8 cellular contexts compared by ENCODE assay signal in genomic region chr13:29496241-29496712, GRCh38.
DNase-seq lines count a peak whose midpoint lies in the region; ATAC-seq, FAIRE-seq and TF ChIP-seq lines count a peak whose summit lies in the region.

No MANE protein-coding gene starts in this region.

- H3K27me3 Mint-ChIP-seq in brain, result peaks cover 3% of the 10 kb centered on the region
- peaks cover 8% of the 10 kb centered on the region for H3K27me3 Mint-ChIP-seq in activated T-helper 1 cell treated with anti-CD3 and anti-CD28 coated beads, Interleukin-12 subunit alpha, Interleukin-12 subunit beta, Interleukin-2, Interleukin-4 antibody, amounts not matched to agents 30 ng/mL and 10 ng/mL and 1 ng/mL, durations not matched to agents 14 hours and 24 hours and 36 hours (ENCODE audit: insufficient read depth)

- no peak for FAIRE-seq in pancreas (lab: Jason Lieb, UNC)

- no peaks in the 10 kb centered on the region for H3K9me3 Mint-ChIP-seq in brain
- H3K9me3 Mint-ChIP-seq in activated T-helper 1 cell treated with anti-CD3 and anti-CD28 coated beads, Interleukin-12 subunit alpha, Interleukin-12 subunit beta, Interleukin-2, Interleukin-4 antibody, amounts not matched to agents 30 ng/mL and 10 ng/mL and 1 ng/mL, durations not matched to agents 14 hours and 24 hours and 36 hours, result no peaks in the 10 kb centered on the region

- peaks cover 51% of the 10 kb centered on the region for H3K4me1 Mint-ChIP-seq in brain
- H3K4me1 Mint-ChIP-seq in activated T-helper 1 cell treated with anti-CD3 and anti-CD28 coated beads, Interleukin-12 subunit alpha, Interleukin-12 subunit beta, Interleukin-2, Interleukin-4 antibody, amounts not matched to agents 30 ng/mL and 10 ng/mL and 1 ng/mL, durations not matched to agents 14 hours and 24 hours and 36 hours (ENCODE audit: low read depth), result peaks cover 10% of the 10 kb centered on the region

- DNase-seq in pancreas, result peak; percentile 83 to 96 (median 93)
- no peak for DNase-seq in HuH-7 (ENCODE audit: low spot score)
- no peak for DNase-seq in NCI-H2227 treated with DMSO at 0.1 percent for 48 hours (lab: John Stamatoyannopoulos, UW)
- no peak for DNase-seq in AG20443 (ENCODE audit: low spot score)
- DNase-seq in activated T-helper 1 cell treated with anti-CD3 and anti-CD28 coated beads, Interleukin-12 subunit alpha, Interleukin-12 subunit beta, Interleukin-2, Interleukin-4 antibody, amounts not matched to agents 30 ng/mL and 10 ng/mL and 1 ng/mL, durations not matched to agents 14 hours and 24 hours and 36 hours (ENCODE audit: low spot score), result no peak

- peak overlapping the region in 3 of 5 experiments; percentile 9 to 72 (median 17) for H3K27ac Mint-ChIP-seq in brain
- H3K27ac Mint-ChIP-seq in activated T-helper 1 cell treated with anti-CD3 and anti-CD28 coated beads, Interleukin-12 subunit alpha, Interleukin-12 subunit beta, Interleukin-2, Interleukin-4 antibody, amounts not matched to agents 30 ng/mL and 10 ng/mL and 1 ng/mL, durations not matched to agents 14 hours and 24 hours and 36 hours, result no peak overlapping the region

- ATAC-seq in GM19372 (IDR thresholded peaks at IDR 0.05; ENCODE audit: low read depth, unreplicated experiment) (peak; percentile 62), HG03520 (IDR thresholded peaks at IDR 0.05; ENCODE audit: unreplicated experiment) (peak; percentile 47), pancreas (peak; percentile 93 to 96 (median 95))

- H3K27ac ChIP-seq in pancreas, result peak overlapping the region; percentile 47 to 74 (median 54)

- WGBS in pancreas, 2 donors, result 20 to 22% methylated on average over 9 of the region's 9 CpGs

- peak overlapping the region in 3 of 4 donors; percentile 12 to 38 (median 31) for H3K4me3 ChIP-seq in pancreas

- no peaks in the 10 kb centered on the region for H3K36me3 Mint-ChIP-seq in brain
- H3K36me3 Mint-ChIP-seq in activated T-helper 1 cell treated with anti-CD3 and anti-CD28 coated beads, Interleukin-12 subunit alpha, Interleukin-12 subunit beta, Interleukin-2, Interleukin-4 antibody, amounts not matched to agents 30 ng/mL and 10 ng/mL and 1 ng/mL, durations not matched to agents 14 hours and 24 hours and 36 hours (ENCODE audit: low read depth), result no peaks in the 10 kb centered on the region

- no peaks in the 10 kb centered on the region for H3K9me3 ChIP-seq in pancreas

- intact Hi-C loops in pancreas (cut with DNase I), result no loop called here
- intact Hi-C loops in activated T-helper 1 cell treated with anti-CD3 and anti-CD28 coated beads, Interleukin-12 subunit alpha, Interleukin-12 subunit beta, Interleukin-2, Interleukin-4 antibody, amounts not matched to agents 30 ng/mL and 10 ng/mL and 1 ng/mL, durations not matched to agents 14 hours and 24 hours and 36 hours (cut with micrococcal nuclease), result no loop called here

- peaks cover 0 to 13% (median 6%) of the 10 kb centered on the region in 3 donors for H3K4me1 ChIP-seq in pancreas

- H3K27me3 ChIP-seq in pancreas, result no peaks in the 10 kb centered on the region

- TF ChIP-seq CTCF in brain (conservative IDR thresholded peaks at IDR 0.05) (no peak), pancreas (IDR thresholded peaks at IDR 0.05) (no peak)

- H3K4me3 Mint-ChIP-seq in brain, result peak overlapping the region in 3 of 5 experiments; percentile 11 to 65 (median 17)
- no peak overlapping the region for H3K4me3 Mint-ChIP-seq in activated T-helper 1 cell treated with anti-CD3 and anti-CD28 coated beads, Interleukin-12 subunit alpha, Interleukin-12 subunit beta, Interleukin-2, Interleukin-4 antibody, amounts not matched to agents 30 ng/mL and 10 ng/mL and 1 ng/mL, durations not matched to agents 14 hours and 24 hours and 36 hours

- no peaks in the 10 kb centered on the region for H3K36me3 ChIP-seq in pancreas

Comparison
In these comparisons a context has a peak if more than half of its experiments do, and no peak if none do; other contexts are left out.
1. DNase-seq: peak in pancreas (6 of 6); none in HuH-7 (single experiment), NCI-H2227 treated with DMSO at 0.1 percent for 48 hours (single experiment), AG20443 (single experiment) and activated T-helper 1 cell treated with anti-CD3 and anti-CD28 coated beads, Interleukin-12 subunit alpha, Interleukin-12 subunit beta, Interleukin-2, Interleukin-4 antibody, amounts not matched to agents 30 ng/mL and 10 ng/mL and 1 ng/mL, durations not matched to agents 14 hours and 24 hours and 36 hours (single experiment).
2. Peak in every context shown above with its lines, with median percentiles within 50 percentile points of each other: ATAC-seq.